28 cellular contexts compared by ENCODE assay signal in the genomic region with DNA sequence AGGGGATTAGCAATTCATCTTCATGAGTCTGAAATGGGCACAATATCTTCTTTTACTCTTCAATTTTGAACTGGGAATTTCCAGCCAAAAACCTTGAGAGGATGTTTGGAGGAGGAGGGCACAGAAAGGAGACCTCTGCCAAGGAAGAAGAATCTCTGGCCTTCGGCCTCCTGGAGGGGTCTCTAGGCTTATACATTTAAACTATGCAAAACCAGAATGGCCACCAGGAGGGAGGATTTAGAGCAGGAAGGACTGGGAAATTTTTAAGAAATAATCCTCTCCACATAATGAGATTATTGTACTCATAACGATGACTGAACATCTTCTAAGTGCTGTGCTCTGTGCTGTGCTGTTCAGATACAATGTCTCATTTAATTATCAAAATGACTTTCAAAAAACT.
"Had no signal": no experiment of that assay in that cellular context is flagged by ENCODE, and none has a peak within 500 bp of the region (broad histone marks: within the 10 kb centered on the region; RNA-seq: fewer than 3 reads in every experiment).

No MANE protein-coding gene starts in this region.

- DNase-seq: activated CD4-positive, alpha-beta T cell treated with anti-CD3 and anti-CD28 coated beads for 48 hours; activated CD4-positive, alpha-beta T cell treated with anti-CD3 and anti-CD28 coated beads, Interleukin-2, amount 50 U/mL, for 48 hours; activated CD8-positive, alpha-beta memory T cell treated with anti-CD3 and anti-CD28 coated beads for 24 hours; activated effector memory CD4-positive, alpha-beta T cell treated with anti-CD3 and anti-CD28 coated beads, Interleukin-2, amount 50 U/mL, for 16 hours; activated naive CD4-positive, alpha-beta T cell treated with anti-CD3 and anti-CD28 coated beads for 36 hours; activated naive CD8-positive, alpha-beta T cell treated with anti-CD3 and anti-CD28 coated beads for 36 hours; adrenal gland; brain microvascular endothelial cell; islet precursor cell; left ventricle myocardium inferior; nucleus accumbens; stimulated activated CD4-positive, alpha-beta T cell treated with anti-CD3 and anti-CD28 coated beads, Interleukin-1b, Interleukin-23, amount 100 ng/mL, for 48 hours; stimulated activated naive B cell treated with anti-CD40 and anti-IgM and Interleukin-4, amounts not matched to agents 10 μg/mL and 1 μg/mL and 100 μg/mL, for 72 hours; stomach; T-helper 17 cell; T1000; thyroid gland; upper lobe of right lung; WERI-Rb-1 had no signal

- H3K4me1 ChIP-seq: adrenal gland, ascending aorta, left ventricle myocardium inferior, pancreas, psoas muscle, right atrium auricular region, stomach, thyroid gland, upper lobe of right lung had no signal

- H3K27me3 ChIP-seq: adrenal gland, ascending aorta, brain microvascular endothelial cell, esophagus muscularis mucosa, pancreas, right atrium auricular region, stomach, thyroid gland, upper lobe of right lung had no signal

- H3K4me2 ChIP-seq: smooth muscle cell had no signal

- H3K4me1 Mint-ChIP-seq: activated naive CD8-positive, alpha-beta T cell treated with anti-CD3 and anti-CD28 coated beads for 36 hours; T-helper 17 cell had no signal

- ATAC-seq: activated CD4-positive, CD25-positive, alpha-beta regulatory T cell treated with anti-CD3 and anti-CD28 coated beads, Interleukin-2, amount 50 U/mL, for 24 hours; pancreas; psoas muscle; stimulated activated naive B cell treated with anti-CD40 and anti-IgM and Interleukin-4, amounts not matched to agents 10 μg/mL and 1 μg/mL and 100 μg/mL, for 72 hours; T-helper 17 cell had no signal

- H3K27ac ChIP-seq: adrenal gland, ascending aorta, brain microvascular endothelial cell, esophagus muscularis mucosa, left ventricle myocardium inferior, pancreas, psoas muscle, right atrium auricular region, stomach, thyroid gland, upper lobe of right lung, WERI-Rb-1 had no signal

- H3K27ac Mint-ChIP-seq: activated naive CD4-positive, alpha-beta T cell treated with anti-CD3 and anti-CD28 coated beads for 36 hours; activated naive CD8-positive, alpha-beta T cell treated with anti-CD3 and anti-CD28 coated beads for 36 hours; activated T-helper 1 cell treated with anti-CD3 and anti-CD28 coated beads, Interleukin-12 subunit alpha, Interleukin-12 subunit beta, Interleukin-2, Interleukin-4 antibody, amounts not matched to agents 30 ng/mL and 10 ng/mL and 1 ng/mL, durations not matched to agents 14 hours and 24 hours and 36 hours; nephron; stimulated activated naive B cell treated with anti-CD40 and anti-IgM and Interleukin-4, amounts not matched to agents 10 μg/mL and 1 μg/mL and 100 μg/mL, for 72 hours; T-helper 17 cell had no signal

- H3K36me3 ChIP-seq: adrenal gland, ascending aorta, brain microvascular endothelial cell, esophagus muscularis mucosa, left ventricle myocardium inferior, pancreas, right atrium auricular region, stomach, thyroid gland, upper lobe of right lung, WERI-Rb-1 had no signal

- H3K27me3 Mint-ChIP-seq: activated naive CD8-positive, alpha-beta T cell treated with anti-CD3 and anti-CD28 coated beads for 36 hours; stimulated activated naive B cell treated with anti-CD40 and anti-IgM and Interleukin-4, amounts not matched to agents 10 μg/mL and 1 μg/mL and 100 μg/mL, for 72 hours; T-helper 17 cell had no signal

- H3K9me3 Mint-ChIP-seq: activated naive CD8-positive, alpha-beta T cell treated with anti-CD3 and anti-CD28 coated beads for 36 hours; activated T-helper 1 cell treated with anti-CD3 and anti-CD28 coated beads, Interleukin-12 subunit alpha, Interleukin-12 subunit beta, Interleukin-2, Interleukin-4 antibody, amounts not matched to agents 30 ng/mL and 10 ng/mL and 1 ng/mL, durations not matched to agents 14 hours and 24 hours and 36 hours; nephron had no signal

- H3K4me3 Mint-ChIP-seq: activated naive CD4-positive, alpha-beta T cell treated with anti-CD3 and anti-CD28 coated beads for 36 hours; activated naive CD8-positive, alpha-beta T cell treated with anti-CD3 and anti-CD28 coated beads for 36 hours; activated T-helper 1 cell treated with anti-CD3 and anti-CD28 coated beads, Interleukin-12 subunit alpha, Interleukin-12 subunit beta, Interleukin-2, Interleukin-4 antibody, amounts not matched to agents 30 ng/mL and 10 ng/mL and 1 ng/mL, durations not matched to agents 14 hours and 24 hours and 36 hours; nephron; stimulated activated naive B cell treated with anti-CD40 and anti-IgM and Interleukin-4, amounts not matched to agents 10 μg/mL and 1 μg/mL and 100 μg/mL, for 72 hours; T-helper 17 cell had no signal

- H3K4me3 ChIP-seq: adrenal gland, ascending aorta, esophagus muscularis mucosa, left ventricle myocardium inferior, pancreas, psoas muscle, right atrium auricular region, smooth muscle cell, stomach, thyroid gland, upper lobe of right lung had no signal

- H3K36me3 Mint-ChIP-seq: activated naive CD8-positive, alpha-beta T cell treated with anti-CD3 and anti-CD28 coated beads for 36 hours; stimulated activated naive B cell treated with anti-CD40 and anti-IgM and Interleukin-4, amounts not matched to agents 10 μg/mL and 1 μg/mL and 100 μg/mL, for 72 hours had no signal

- H3K9me3 ChIP-seq: adrenal gland, ascending aorta, esophagus muscularis mucosa, left ventricle myocardium inferior, pancreas, psoas muscle, right atrium auricular region, stomach, thyroid gland, upper lobe of right lung had no signal
